28 cellular contexts compared by ENCODE assay signal in the genomic region with DNA sequence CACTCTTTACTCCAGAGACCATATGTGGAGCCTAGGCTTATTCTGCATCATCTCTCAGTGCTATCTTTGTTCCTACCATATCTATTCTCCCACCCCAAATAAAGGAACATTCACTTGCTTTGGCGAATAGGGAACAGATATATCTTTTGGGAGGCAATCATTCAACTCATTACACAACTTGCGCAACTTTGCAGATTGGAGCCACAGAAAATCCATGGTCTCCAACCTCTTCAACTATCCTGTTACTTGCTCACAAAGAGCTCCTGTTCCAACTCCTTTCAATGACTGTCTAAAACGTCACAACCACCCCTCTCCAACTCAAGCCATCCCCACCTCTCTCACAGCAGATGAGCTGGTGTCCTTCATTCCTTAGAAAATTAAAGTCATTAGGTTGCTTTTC.
"Had no signal": no experiment of that assay in that cellular context is flagged by ENCODE, and none has a peak within 500 bp of the region (broad histone marks: within the 10 kb centered on the region; RNA-seq: fewer than 3 reads in every experiment).

No MANE protein-coding gene starts in this region.

- H3K9me3 Mint-ChIP-seq: effector memory CD8-positive, alpha-beta T cell had no signal

- DNase-seq: dermis blood vessel endothelial cell; dorsolateral prefrontal cortex; effector CD8-positive, alpha-beta T cell; effector memory CD8-positive, alpha-beta T cell; endodermal cell; erythroblast; esophagus squamous epithelium; foreskin fibroblast; foreskin melanocyte; gastrocnemius medialis; glutamatergic neuron; head of caudate nucleus; heart right ventricle; hippocampal formation; left cardiac atrium; left lung; left ventricle myocardium superior; lower lobe of right lung; mesenchymal stem cell; mucosa of descending colon had no signal

- H3K27ac Mint-ChIP-seq: effector memory CD8-positive, alpha-beta T cell; endodermal cell; mesothelial cell of epicardium had no signal

- H3K36me3 Mint-ChIP-seq: mesothelial cell of epicardium had no signal

- H3K4me1 ChIP-seq: esophagus squamous epithelium, gastrocnemius medialis, heart right ventricle, left lung, lower lobe of right lung had no signal

- H3K4me3 Mint-ChIP-seq: effector memory CD8-positive, alpha-beta T cell; endodermal cell; mesothelial cell of epicardium had no signal

- H3K36me3 ChIP-seq: esophagus squamous epithelium, gastrocnemius medialis, heart right ventricle, left lung, lower lobe of right lung had no signal

- ATAC-seq: effector memory CD8-positive, alpha-beta T cell; esophagus mucosa; gastrocnemius medialis; heart right ventricle; left cardiac atrium; left lung; left ventricle myocardium superior; lower lobe of right lung; mucosa of descending colon had no signal

- H3K27me3 ChIP-seq: dorsolateral prefrontal cortex, esophagus squamous epithelium, gastrocnemius medialis, heart right ventricle, left lung had no signal

- FAIRE-seq: colon, endometrium, islet of Langerhans, keratinocyte had no signal

- H3K27ac ChIP-seq: coronary artery, dorsolateral prefrontal cortex, epithelial cell of prostate, esophagus squamous epithelium, gastrocnemius medialis, heart right ventricle, left lung, lower lobe of right lung had no signal

- H3K4me3 ChIP-seq: coronary artery, dorsolateral prefrontal cortex, esophagus squamous epithelium, gastrocnemius medialis, heart right ventricle, left lung, lower lobe of right lung, mucosa of descending colon had no signal

- H3K4me1 Mint-ChIP-seq: mesothelial cell of epicardium had no signal

- H3K9me3 ChIP-seq: esophagus squamous epithelium, gastrocnemius medialis, heart right ventricle, left lung, lower lobe of right lung, mucosa of descending colon had no signal

- H3K27me3 Mint-ChIP-seq: effector memory CD8-positive, alpha-beta T cell had no signal
